In genomic region chr22:37334461-37334858, GRCh38 we compare ENCODE assay signal across 22 cellular contexts. TPM values are rescaled to one million over a fixed set of nuclear protein-coding genes. Genes with fewer than 3 reads are reported as not detected.
DNase-seq lines count a peak whose midpoint lies in the region; TF ChIP-seq lines count a peak whose summit lies in the region.
"Had no signal": no experiment of that assay in that cellular context is flagged by ENCODE, and none has a peak within 500 bp of the region (broad histone marks: within the 10 kb centered on the region; RNA-seq: fewer than 3 reads in every experiment).

No MANE protein-coding gene starts in this region.

- H3K36me3 Mint-ChIP-seq in endodermal cell (ENCODE audit: low read depth) (no peaks in the 10 kb centered on the region), nephron progenitor cell (ENCODE audit: low read depth) (no peaks in the 10 kb centered on the region)
- H3K36me3 Mint-ChIP-seq: CD4-positive, alpha-beta memory T cell had no signal

- H3K9me3 ChIP-seq in endodermal cell (ENCODE audit: control insufficient read depth, low read length): no peaks in the 10 kb centered on the region
- H3K9me3 ChIP-seq: esophagus squamous epithelium, heart left ventricle, Peyer's patch had no signal

- peak in 2 of 3 experiments; percentile 49 to 58 for DNase-seq in NCI-H1417 (lab: John Stamatoyannopoulos, UW)
- no peak for DNase-seq in NCI-H1417 treated with DMSO at 0.1 percent for 48 hours (lab: John Stamatoyannopoulos, UW)
- DNase-seq in endodermal cell: peak; percentile 69
- peak; percentile 39 for DNase-seq in nephron progenitor cell
- DNase-seq in NCI-H774 (lab: John Stamatoyannopoulos, UW): no peak
- DNase-seq in stimulated activated CD4-positive, alpha-beta T cell treated with anti-CD3 and anti-CD28 coated beads, Interleukin-2, amount 100 ng/mL, for 48 hours: no peak
- no peak for DNase-seq in anterior cingulate cortex (lab: John Stamatoyannopoulos, UW)
- DNase-seq: activated CD8-positive, alpha-beta memory T cell treated with anti-CD3 and anti-CD28 coated beads, Interleukin-2, amount 50 U/mL, for 48 hours; activated naive CD4-positive, alpha-beta T cell treated with anti-CD3 and anti-CD28 coated beads, Interleukin-2, amount 50 U/mL, for 16 hours; CD4-positive, alpha-beta memory T cell; dermis blood vessel endothelial cell; esophagus squamous epithelium; heart left ventricle; Karpas-422; left colon; NCI-H146; Peyer's patch; stimulated activated CD4-positive, alpha-beta T cell treated with anti-CD3 and anti-CD28 coated beads, Interleukin-12 subunit alpha, Interleukin-12 subunit beta, amount 100 ng/mL, for 4 hours had no signal

- no peaks in the 10 kb centered on the region for H3K4me1 ChIP-seq in endodermal cell (ENCODE audit: control insufficient read depth, insufficient read depth, low read length)

- H3K4me3 Mint-ChIP-seq in endodermal cell (peak overlapping the region; percentile 44), nephron progenitor cell (peak overlapping the region; percentile 32)

- no peak overlapping the region for H3K4me3 ChIP-seq in endodermal cell (ENCODE audit: low read length)
- H3K4me3 ChIP-seq: esophagus squamous epithelium, heart left ventricle, Peyer's patch had no signal

- H3K27ac Mint-ChIP-seq in endodermal cell (no peak overlapping the region), nephron progenitor cell (no peak overlapping the region)
- H3K27ac Mint-ChIP-seq: CD4-positive, alpha-beta memory T cell; progenitor cell of endocrine pancreas; stimulated activated naive CD8-positive, alpha-beta T cell treated with anti-CD3 and anti-CD28 coated beads, Interleukin-15, Interleukin-2, amounts not matched to agents 100 ng/mL and 50 ng/mL, for 24 hours had no signal

- H3K36me3 ChIP-seq in endodermal cell (ENCODE audit: control insufficient read depth, insufficient read depth, low read length): no peaks in the 10 kb centered on the region
- H3K36me3 ChIP-seq: esophagus squamous epithelium, heart left ventricle, Peyer's patch had no signal

- H3K4me1 Mint-ChIP-seq in endodermal cell: peaks cover 8% of the 10 kb centered on the region
- H3K4me1 Mint-ChIP-seq in nephron progenitor cell: peaks cover 42% of the 10 kb centered on the region

- 0 to 3% methylated on average over 3 to 37 of the region's 42 CpGs for WGBS in endodermal cell (ENCODE audit: insufficient coverage in 1 of 2, insufficient read length in 1 of 2), 2 experiments

- TF ChIP-seq CTCF in endodermal cell (conservative IDR thresholded peaks at IDR 0.05) (no peak), nephron progenitor cell (IDR thresholded peaks at IDR 0.05) (no peak)

- H3K9ac ChIP-seq in endodermal cell (ENCODE audit: extremely low read depth, low read length, poor library complexity, severe bottlenecking): no peak overlapping the region

- no peaks in the 10 kb centered on the region for H3K9me3 Mint-ChIP-seq in endodermal cell
- H3K9me3 Mint-ChIP-seq in nephron progenitor cell: no peaks in the 10 kb centered on the region
- H3K9me3 Mint-ChIP-seq: CD4-positive, alpha-beta memory T cell; stimulated activated naive CD8-positive, alpha-beta T cell treated with anti-CD3 and anti-CD28 coated beads, Interleukin-15, Interleukin-2, amounts not matched to agents 100 ng/mL and 50 ng/mL, for 24 hours had no signal

- no peak for TF ChIP-seq RAD21 in Ishikawa (IDR thresholded peaks at IDR 0.05; ENCODE audit: low read depth)

- H3K27me3 ChIP-seq in endodermal cell (ENCODE audit: control insufficient read depth, insufficient read depth, low read length, poor library complexity, severe bottlenecking): peaks cover 43% of the 10 kb centered on the region

- H3K27me3 Mint-ChIP-seq in endodermal cell (ENCODE audit: insufficient read depth): peaks cover 55% of the 10 kb centered on the region
- H3K27me3 Mint-ChIP-seq in nephron progenitor cell (ENCODE audit: low read depth, poor library complexity): peaks cover 98% of the 10 kb centered on the region

- H3K27ac ChIP-seq in endodermal cell (ENCODE audit: low read depth, low read length): no peak overlapping the region
- H3K27ac ChIP-seq: esophagus squamous epithelium, heart left ventricle, HL-60, Peyer's patch had no signal

- TF ChIP-seq EP300 in Ishikawa (IDR thresholded peaks at IDR 0.05; ENCODE audit: borderline replicate concordance): no peak

TF ChIP-seq in Ishikawa, 13 proteins besides CTCF, POLR2A, EP300 and RAD21:
- no peak for TF ChIP-seq TCF12 (IDR thresholded peaks at IDR 0.05; ENCODE audit: low read depth)
- 0 out of 2 replicates have a peak, but pooled peaks have one; percentile 16 for TF ChIP-seq ZBTB7A (IDR thresholded peaks at IDR 0.05; ENCODE audit: low read depth)
- no peak for TF ChIP-seq TEAD4 (IDR thresholded peaks at IDR 0.05)
- no peak for TF ChIP-seq EGR1 (IDR thresholded peaks at IDR 0.05)
- TF ChIP-seq CREB1 (IDR thresholded peaks at IDR 0.05; ENCODE audit: low read depth): no peak
- TF ChIP-seq NFIC (IDR thresholded peaks at IDR 0.05): no peak
- TF ChIP-seq MAX (IDR thresholded peaks at IDR 0.05): no peak

RNA-seq across cellular contexts. Expression of gene CYTH4, which starts 52.2 kb away (rescaled TPM):
- not detected for total RNA-seq in endodermal cell
- not detected for polyA plus RNA-seq in endodermal cell (2013, experiment 1 of 2)
- polyA plus RNA-seq in endodermal cell (2013, experiment 2 of 2): not detected
- total RNA-seq: progenitor cell of endocrine pancreas had no signal

Comparison
In these comparisons a context has a peak if more than half of its experiments do, and no peak if none do; other contexts are left out.
1. DNase-seq: peak in NCI-H1417 (2 of 3), endodermal cell (single experiment) and nephron progenitor cell (single experiment); none in NCI-H1417 treated with DMSO at 0.1 percent for 48 hours (single experiment), NCI-H774 (single experiment), stimulated activated CD4-positive, alpha-beta T cell treated with anti-CD3 and anti-CD28 coated beads, Interleukin-2, amount 100 ng/mL, for 48 hours (0 of 2) and anterior cingulate cortex (0 of 58).